2 cellular contexts compared by ENCODE assay signal in the genomic region with DNA sequence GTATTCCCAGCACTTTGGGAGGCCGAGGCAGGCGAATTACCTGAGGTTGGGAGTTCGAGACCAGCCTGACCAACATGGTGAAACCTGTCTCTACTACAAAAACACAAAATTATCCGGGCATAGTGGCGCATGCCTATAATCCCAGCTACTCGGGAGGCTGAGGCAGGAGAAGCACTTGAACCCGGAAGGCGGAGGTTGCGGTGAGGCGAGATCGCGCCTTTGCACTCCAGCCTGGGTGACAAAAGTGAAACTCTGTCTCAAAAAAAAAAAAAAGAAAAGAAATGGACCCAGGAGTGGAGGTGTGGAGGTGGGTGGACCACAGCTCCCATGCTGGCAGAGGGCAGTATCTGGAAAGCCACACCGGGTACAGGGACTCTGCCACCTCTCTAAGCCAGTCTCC. TPM values are rescaled to one million over a fixed set of nuclear protein-coding genes. Genes with fewer than 3 reads are reported as not detected.
"Had no signal": no experiment of that assay in that cellular context is flagged by ENCODE, and none has a peak within 500 bp of the region (broad histone marks: within the 10 kb centered on the region; RNA-seq: fewer than 3 reads in every experiment).

No MANE protein-coding gene starts in this region.

RNA-seq across cellular contexts. Expression of gene FBLN1, which starts 7.1 kb away (rescaled TPM):
- polyA plus RNA-seq: IgD-negative memory B cell, K562 had no signal
